10 cellular contexts compared by ENCODE assay signal in genomic region chr4:111991797-111992196, GRCh38.
DNase-seq lines count a peak whose midpoint lies in the region; ATAC-seq lines count a peak whose summit lies in the region.
"Had no signal": no experiment of that assay in that cellular context is flagged by ENCODE, and none has a peak within 500 bp of the region (broad histone marks: within the 10 kb centered on the region; RNA-seq: fewer than 3 reads in every experiment).

No MANE protein-coding gene starts in this region.

- peak; percentile 8 for DNase-seq in EH (ENCODE audit: low read depth)
- DNase-seq in amniotic epithelial cell (ENCODE audit: low read depth): peak; percentile 96
- peak; percentile 8 for DNase-seq in medulla oblongata (ENCODE audit: extremely low spot score)
- no peak for DNase-seq in hippocampal formation (lab: John Stamatoyannopoulos, UW)
- no peak for DNase-seq in SKM-1 treated with dmso at 0.1 percent for 144 hours (lab: John Stamatoyannopoulos, UW; ENCODE audit: unreplicated experiment)
- DNase-seq: GF-D8, pancreas had no signal

- ATAC-seq in HG02870 (IDR thresholded peaks at IDR 0.05; ENCODE audit: unreplicated experiment) (peak; percentile 37), HG03521 (IDR thresholded peaks at IDR 0.05; ENCODE audit: unreplicated experiment) (no peak), HG02798 (IDR thresholded peaks at IDR 0.05; ENCODE audit: poor library complexity, unreplicated experiment) (no peak)

Comparison
In these comparisons a context has a peak if more than half of its experiments do, and no peak if none do; other contexts are left out.
1. DNase-seq: peak in EH (single experiment), amniotic epithelial cell (single experiment) and medulla oblongata (single experiment); none in hippocampal formation (0 of 2) and SKM-1 treated with dmso at 0.1 percent for 144 hours (single experiment).